8 cellular contexts compared by ENCODE assay signal in genomic region chr14:33951183-33951840, GRCh38. TPM values are rescaled to one million over a fixed set of nuclear protein-coding genes. Genes with fewer than 3 reads are reported as not detected.
A peak's percentile ranks its signal among the peaks of the same experiment; 100 is the strongest.
DNase-seq lines count a peak whose midpoint lies in the region; ATAC-seq and TF ChIP-seq lines count a peak whose summit lies in the region.

No MANE protein-coding gene starts in this region.

- H3K4me3 Mint-ChIP-seq in T-cell, result peak overlapping the region; percentile 74 to 84 (median 82)

- DNase-seq in DMS53 (lab: John Stamatoyannopoulos, UW), result peak; percentile 44
- DNase-seq in DMS53 treated with DMSO at 0.1 percent for 48 hours (lab: John Stamatoyannopoulos, UW; ENCODE audit: unreplicated experiment), result no peak
- DNase-seq in T-cell, result no peak
- DNase-seq in fibroblast of the aortic adventitia (ENCODE audit: low read depth), result no peak
- DNase-seq in smooth muscle cell (lab: John Stamatoyannopoulos, UW; ENCODE audit: unreplicated experiment), result no peak
- no peak for DNase-seq in NCI-H2227 treated with DMSO at 0.1 percent for 48 hours (lab: John Stamatoyannopoulos, UW)
- no peak for DNase-seq in NCI-H345 treated with DMSO at 0.1 percent for 48 hours (lab: John Stamatoyannopoulos, UW; ENCODE audit: unreplicated experiment)
- no peak for DNase-seq in NCI-H1436 (lab: John Stamatoyannopoulos, UW)

- H3K9ac ChIP-seq in smooth muscle cell (ENCODE audit: low read depth), result peak overlapping the region; percentile 75

- peaks cover 13 to 36% (median 32%) of the 10 kb centered on the region in 3 donors for H3K4me1 Mint-ChIP-seq in T-cell

- no peaks in the 10 kb centered on the region for H3K9me3 ChIP-seq in smooth muscle cell (replicated peaks; ENCODE audit: low read depth)

- H3K9me3 Mint-ChIP-seq in T-cell, result no peaks in the 10 kb centered on the region

- no peaks in the 10 kb centered on the region for H3K27me3 ChIP-seq in smooth muscle cell (ENCODE audit: low read depth)

- peaks cover 5% of the 10 kb centered on the region for H3K36me3 Mint-ChIP-seq in T-cell

- H3K27ac Mint-ChIP-seq in T-cell, result no peak overlapping the region

- H3K79me2 ChIP-seq in smooth muscle cell (ENCODE audit: low read depth), result peaks cover 45% of the 10 kb centered on the region

- peaks cover 23% of the 10 kb centered on the region for H3K4me1 ChIP-seq in smooth muscle cell (ENCODE audit: low read depth)

- H4K20me1 ChIP-seq in smooth muscle cell (ENCODE audit: low read depth), result peaks cover 45% of the 10 kb centered on the region

- H3K4me3 ChIP-seq in fibroblast of the aortic adventitia (ENCODE audit: low read depth, low read length), result peak overlapping the region; percentile 70
- H3K4me3 ChIP-seq in smooth muscle cell, result peak overlapping the region; percentile 79

- peaks cover 36% of the 10 kb centered on the region in 2 donors for H3K27me3 Mint-ChIP-seq in T-cell

- peak overlapping the region; percentile 91 for H3K4me2 ChIP-seq in smooth muscle cell

- H3K36me3 ChIP-seq in smooth muscle cell (ENCODE audit: low read depth), result no peaks in the 10 kb centered on the region

- POLR2A ChIA-PET in T-cell (lab: Charles Lee), result interaction anchor here in 1 of 2 donors (0.7 kb wide), 1 partner anchor 99 kb away, joined by 8 read pairs; no protein-coding TSS in a partner anchor

- no peaks in the 10 kb centered on the region for H3F3A ChIP-seq in smooth muscle cell (ENCODE audit: low read depth)

- no peak for ATAC-seq in T-cell (replicated peaks in 1 of 4)

- H3K27ac ChIP-seq in smooth muscle cell (ENCODE audit: low read depth), result peak overlapping the region; percentile 22

- CTCF ChIA-PET in T-cell (lab: Charles Lee), result no interaction called here

- peak overlapping the region; percentile 4 for H2AFZ ChIP-seq in smooth muscle cell (ENCODE audit: low read depth)

- 10% methylated on average over 11 of the region's 11 CpGs for WGBS in smooth muscle cell (ENCODE audit: low lambda C conversion rate)

- no peak for TF ChIP-seq CTCF in fibroblast of the aortic adventitia (IDR thresholded peaks at IDR 0.05; ENCODE audit: insufficient read depth, low read length)
- TF ChIP-seq CTCF in smooth muscle cell (IDR thresholded peaks at IDR 0.05; ENCODE audit: borderline replicate concordance, insufficient read depth, poor library complexity, severe bottlenecking), result no peak

RNA-seq across cellular contexts. Expression of gene EGLN3, which starts 0.4 kb away (rescaled TPM):
- total RNA-seq in T-cell, result 10 to 100 TPM in 2 of 5 donors, 1 to 10 TPM in 3; 3.8 to 15.1 (median 7.6) TPM
- total RNA-seq in fibroblast of the aortic adventitia (ENCODE audit: low replicate concordance), result 0.18 and 2.0 TPM in 2 replicates
- total RNA-seq in smooth muscle cell, result 146 TPM in 2 replicates
- 127 and 154 TPM in 2 replicates for polyA plus RNA-seq in smooth muscle cell
